8 cellular contexts compared by ENCODE assay signal in genomic region chr2:168118733-168119518, GRCh38.
DNase-seq lines count a peak whose midpoint lies in the region; ATAC-seq and TF ChIP-seq lines count a peak whose summit lies in the region.

No MANE protein-coding gene starts in this region.

- POLR2A ChIA-PET in MCF 10A (lab: Yijun Ruan, JAX): interaction anchor here (0.7 to 1.8 kb wide), 6 partner anchors 8 to 1419 kb away, joined by 3 to 13 read pairs (median 3); no protein-coding TSS in a partner anchor

- intact Hi-C loops in MCF 10A (cut with micrococcal nuclease) (loop anchor here (1.0 to 5.0 kb wide), 6 partner anchors 154 to 1580 kb away; no protein-coding TSS in a partner anchor), tibial artery (cut with DNase I; ENCODE audit: low total_unique reads) (loop anchor here (10.0 kb wide), 1 partner anchor 1574 kb away; no protein-coding TSS in a partner anchor)

- ATAC-seq in GM19328 (IDR thresholded peaks at IDR 0.05; ENCODE audit: unreplicated experiment): peak; percentile 72
- peak; percentile 69 for ATAC-seq in HG03565 (IDR thresholded peaks at IDR 0.05; ENCODE audit: unreplicated experiment)

- H3K4me3 ChIP-seq in tibial artery: no peak overlapping the region

- H3K27me3 ChIP-seq in tibial artery: no peaks in the 10 kb centered on the region

- no peaks in the 10 kb centered on the region for H3K27me3 Mint-ChIP-seq in MCF 10A (ENCODE audit: insufficient read depth, unreplicated experiment)

- peak overlapping the region; percentile 16 to 30 for H3K27ac ChIP-seq in tibial artery

- H3K9me3 Mint-ChIP-seq in MCF 10A (ENCODE audit: unreplicated experiment): no peaks in the 10 kb centered on the region

- CTCF ChIA-PET in MCF 10A (lab: Yijun Ruan, JAX): interaction anchor here (0.6 to 9.3 kb wide), 114 partner anchors 10 to 1579 kb away, joined by 3 to 117 read pairs (median 4); partner anchors contain the start of gene B3GALT1

- no peaks in the 10 kb centered on the region for H3K36me3 Mint-ChIP-seq in MCF 10A (ENCODE audit: insufficient read depth, unreplicated experiment)

- peaks cover 0 to 8% (median 6%) of the 10 kb centered on the region in 3 donors for H3K36me3 ChIP-seq in tibial artery

- BruUV-seq in MCF 10A (replicated peaks; lab: Mats Ljungman, UMichigan): no TSS peak

- no peak overlapping the region for H3K27ac Mint-ChIP-seq in MCF 10A (ENCODE audit: low read depth, unreplicated experiment)

- H3K4me1 Mint-ChIP-seq in MCF 10A (ENCODE audit: insufficient read depth, unreplicated experiment): no peaks in the 10 kb centered on the region

- no peak overlapping the region for H3K4me3 Mint-ChIP-seq in MCF 10A (ENCODE audit: unreplicated experiment)

- peaks cover 0 to 31% (median 6%) of the 10 kb centered on the region in 4 donors for H3K4me1 ChIP-seq in tibial artery

- H3K9me3 ChIP-seq in tibial artery: no peaks in the 10 kb centered on the region

- TF ChIP-seq CTCF in MCF 10A (IDR thresholded peaks at IDR 0.05; ENCODE audit: unreplicated experiment): peak; percentile 54
- peak; percentile 50 to 64 for TF ChIP-seq CTCF in tibial artery (IDR thresholded peaks at IDR 0.05)

- DNase-seq in DMS114 treated with DMSO at 0.1 percent for 48 hours (lab: John Stamatoyannopoulos, UW; ENCODE audit: unreplicated experiment) (peak; percentile 53), NCI-H82 treated with DMSO at 0.1 percent for 48 hours (lab: John Stamatoyannopoulos, UW; ENCODE audit: unreplicated experiment) (peak; percentile 85), MCF 10A (ENCODE audit: unreplicated experiment) (peak; percentile 74), kidney glomerular epithelial cell (lab: John Stamatoyannopoulos, UW) (peak; percentile 73), tibial artery (no peak), cortex of kidney (lab: John Stamatoyannopoulos, UW) (no peak)

Comparison
In these comparisons a context has a peak if more than half of its experiments do, and no peak if none do; other contexts are left out.
1. DNase-seq: peak in DMS114 treated with DMSO at 0.1 percent for 48 hours (single experiment), NCI-H82 treated with DMSO at 0.1 percent for 48 hours (single experiment), MCF 10A (single experiment) and kidney glomerular epithelial cell (single experiment); none in tibial artery (0 of 2) and cortex of kidney (single experiment).